Comparison of ENCODE assay signal across 16 cellular contexts in the genomic region with DNA sequence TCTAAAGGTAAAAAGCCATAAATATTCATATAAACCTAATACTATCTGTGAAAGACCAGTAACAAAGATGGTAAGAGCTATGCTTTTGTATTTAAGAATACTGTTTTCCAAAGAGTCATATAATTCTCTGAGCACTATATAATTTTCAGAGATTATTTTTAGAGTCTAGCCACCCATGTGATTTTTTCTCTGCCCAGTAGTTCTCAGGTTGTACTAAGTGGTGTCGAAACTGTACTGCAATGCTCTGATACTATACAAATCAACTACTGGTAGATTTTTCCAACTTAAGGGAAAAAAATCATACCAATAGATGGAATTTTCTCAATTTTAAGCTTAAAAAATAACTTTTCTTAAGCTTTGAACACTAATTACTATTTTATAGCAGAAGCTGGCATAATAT.
DNase-seq lines count a peak whose midpoint lies in the region; ATAC-seq and TF ChIP-seq lines count a peak whose summit lies in the region.
"Had no signal": no experiment of that assay in that cellular context is flagged by ENCODE, and none has a peak within 500 bp of the region (broad histone marks: within the 10 kb centered on the region; RNA-seq: fewer than 3 reads in every experiment).

No MANE protein-coding gene starts in this region.

- intact Hi-C loops in psoas muscle (cut with DNase I): no loop called here

- ATAC-seq in psoas muscle (peak; percentile 72 to 85 (median 79)), GM19467 (IDR thresholded peaks at IDR 0.05; ENCODE audit: unreplicated experiment) (no peak), GM18498 (IDR thresholded peaks at IDR 0.05; ENCODE audit: unreplicated experiment) (no peak), HG02798 (IDR thresholded peaks at IDR 0.05; ENCODE audit: poor library complexity, unreplicated experiment) (no peak)
- ATAC-seq: A549, HepG2 had no signal

- H3K36me3 ChIP-seq in psoas muscle (ENCODE audit: insufficient read depth in 1 of 2, low read depth in 1 of 2): no peaks in the 10 kb centered on the region

- peak overlapping the region; percentile 33 for H3K4me3 ChIP-seq in psoas muscle
- H3K4me3 ChIP-seq: A549 had no signal

- no peaks in the 10 kb centered on the region for H3K9me3 ChIP-seq in psoas muscle
- H3K9me3 ChIP-seq: A549, Caco-2 had no signal

- H3K4me1 ChIP-seq in psoas muscle: peaks cover 47% of the 10 kb centered on the region
- H3K4me1 ChIP-seq: A549, Caco-2 had no signal

- no peaks in the 10 kb centered on the region for H3K27me3 ChIP-seq in psoas muscle (ENCODE audit: insufficient read depth in 3 of 3, low read length in 2 of 3)

- TF ChIP-seq CTCF in psoas muscle (IDR thresholded peaks at IDR 0.05): no peak

- H3K27ac ChIP-seq in psoas muscle: peak overlapping the region; percentile 82
- H3K27ac ChIP-seq: 22Rv1, A549, C4-2B had no signal

- WGBS in psoas muscle, 3 donors: 21 to 59% (median 33%) methylated on average over 1 of the region's 1 CpG

- peak; percentile 50 for DNase-seq in NCI-H1436 (lab: John Stamatoyannopoulos, UW)
- no peak for DNase-seq in NCI-H1436 treated with DMSO at 0.1 percent for 48 hours (lab: John Stamatoyannopoulos, UW)
- DNase-seq in NCI-H2227 (lab: John Stamatoyannopoulos, UW; ENCODE audit: unreplicated experiment): peak; percentile 5
- DNase-seq in fibroblast of peridontal ligament (ENCODE audit: extremely low read depth): peak; percentile 9
- DNase-seq in psoas muscle: no peak
- DNase-seq: AML-193; Caco-2; CD4-positive, alpha-beta T cell; H9 had no signal

Comparison
In these comparisons a context has a peak if more than half of its experiments do, and no peak if none do; other contexts are left out.
1. DNase-seq: peak in NCI-H1436 (single experiment), NCI-H2227 (single experiment) and fibroblast of peridontal ligament (single experiment); none in NCI-H1436 treated with DMSO at 0.1 percent for 48 hours (single experiment) and psoas muscle (0 of 2).
2. ATAC-seq: peak in psoas muscle (4 of 4); none in GM19467 (single experiment), GM18498 (single experiment) and HG02798 (single experiment).